Comparison of ENCODE assay signal across 14 cellular contexts in the genomic region with DNA sequence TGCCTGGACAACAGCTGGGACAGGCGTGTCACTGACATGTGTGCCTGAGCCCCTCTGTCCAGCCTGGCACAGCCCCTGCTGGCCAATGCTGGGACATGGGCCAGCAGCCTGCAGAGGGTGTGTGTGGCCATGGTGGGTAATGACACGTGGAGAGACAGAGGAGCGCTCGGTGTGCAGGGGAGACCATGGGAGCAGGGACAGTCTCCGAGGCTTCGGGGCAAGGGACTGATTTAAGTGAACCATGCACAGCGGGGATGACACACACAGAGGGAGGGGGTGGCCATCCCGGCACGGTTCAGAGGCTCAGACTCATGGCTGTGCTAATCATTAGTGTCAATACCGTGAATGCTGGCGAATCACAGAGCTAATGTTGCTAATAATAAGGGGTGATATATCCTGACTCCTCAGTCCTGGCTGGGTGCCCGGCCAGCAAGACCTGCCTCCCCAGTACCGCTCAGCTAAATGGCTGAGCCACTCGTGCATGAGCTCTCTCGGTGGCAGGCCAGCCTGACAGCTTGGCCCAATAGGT. TPM values are rescaled to one million over a fixed set of nuclear protein-coding genes. Genes with fewer than 3 reads are reported as not detected.
DNase-seq lines count a peak whose midpoint lies in the region; ATAC-seq, FAIRE-seq and TF ChIP-seq lines count a peak whose summit lies in the region.
"Had no signal": no experiment of that assay in that cellular context is flagged by ENCODE, and none has a peak within 500 bp of the region (broad histone marks: within the 10 kb centered on the region; RNA-seq: fewer than 3 reads in every experiment).

No MANE protein-coding gene starts in this region.

- H3K4me2 ChIP-seq in GM23338: no peak overlapping the region
- H3K4me2 ChIP-seq: BLaER1 had no signal

- H3K27ac ChIP-seq in A673 (ENCODE audit: low read depth, low read length, poor library complexity, severe bottlenecking) (no peak overlapping the region), GM23338 (ENCODE audit: low read depth) (no peak overlapping the region), RWPE2 (ENCODE audit: poor library complexity, severe bottlenecking) (no peak overlapping the region)
- H3K27ac ChIP-seq: BLaER1, spleen had no signal

- H3K79me2 ChIP-seq in GM23338 (replicated peaks; ENCODE audit: insufficient read depth): no peaks in the 10 kb centered on the region

- no peak for FAIRE-seq in D721Med (lab: Jason Lieb, UNC)
- FAIRE-seq: urothelium cell line had no signal

- H3K27me3 Mint-ChIP-seq in GM23338 (ENCODE audit: insufficient read depth, low read depth, poor library complexity) (peaks cover 8% of the 10 kb centered on the region), immature natural killer cell (ENCODE audit: low read depth in 3 of 3) (peaks cover 0 to 4% (median 2%) of the 10 kb centered on the region in 3 donors)
- H3K27me3 Mint-ChIP-seq: activated CD4-positive, alpha-beta T cell treated with anti-CD3 and anti-CD28 coated beads, Interleukin-2, amount 10 ng/mL, durations not matched to agents 24 days and 14 days had no signal

- no peak overlapping the region for H3K4me3 Mint-ChIP-seq in GM23338
- H3K4me3 Mint-ChIP-seq in immature natural killer cell: no peak overlapping the region
- H3K4me3 Mint-ChIP-seq: activated CD4-positive, alpha-beta T cell treated with anti-CD3 and anti-CD28 coated beads, Interleukin-2, amount 10 ng/mL, durations not matched to agents 24 days and 14 days; T-cell had no signal

- no peaks in the 10 kb centered on the region for H3F3A ChIP-seq in GM23338 (replicated peaks; ENCODE audit: low read depth)

- intact Hi-C loops in A673 (cut with micrococcal nuclease; ENCODE audit: unreplicated experiment): no loop called here

- BruUV-seq in A673 (replicated peaks; lab: Mats Ljungman, UMichigan): no TSS peak

- H2AFZ ChIP-seq in GM23338: no peak overlapping the region

- H4K20me1 ChIP-seq in GM23338 (replicated peaks; ENCODE audit: insufficient read depth): no peaks in the 10 kb centered on the region; the same call in 1 of the 2 replicates
- H4K20me1 ChIP-seq: BLaER1 had no signal

- H3K9me2 ChIP-seq in GM23338 (ENCODE audit: insufficient read depth): no peaks in the 10 kb centered on the region

- H3K4me1 Mint-ChIP-seq in GM23338 (peaks cover 23% of the 10 kb centered on the region), immature natural killer cell (no peaks in the 10 kb centered on the region)
- H3K4me1 Mint-ChIP-seq: activated CD4-positive, alpha-beta T cell treated with anti-CD3 and anti-CD28 coated beads, Interleukin-2, amount 10 ng/mL, durations not matched to agents 24 days and 14 days; T-cell had no signal

- CTCF ChIA-PET in A673 (lab: Charles Lee): no interaction called here

- ATAC-seq in GM23338 (peak; percentile 93), RWPE2 (ENCODE audit: low read depth) (peak; percentile 53), GM19023 (IDR thresholded peaks at IDR 0.05; ENCODE audit: unreplicated experiment) (no peak), GM21390 (IDR thresholded peaks at IDR 0.05; ENCODE audit: unreplicated experiment) (no peak)
- ATAC-seq: T-cell had no signal

- H3K36me3 ChIP-seq in A673 (ENCODE audit: insufficient read depth, low read length, poor library complexity, severe bottlenecking) (no peaks in the 10 kb centered on the region), GM23338 (ENCODE audit: insufficient read depth) (no peaks in the 10 kb centered on the region), RWPE2 (ENCODE audit: low read depth) (no peaks in the 10 kb centered on the region)
- H3K36me3 ChIP-seq: BLaER1, spleen had no signal

- H3K36me3 Mint-ChIP-seq in GM23338 (ENCODE audit: low read depth) (no peaks in the 10 kb centered on the region; the same call in 2 of the 3 replicates), immature natural killer cell (no peaks in the 10 kb centered on the region)
- H3K36me3 Mint-ChIP-seq: T-cell had no signal

- H3K9me3 ChIP-seq in A673 (ENCODE audit: low read depth, low read length, poor library complexity, severe bottlenecking) (no peaks in the 10 kb centered on the region), RWPE2 (ENCODE audit: severe bottlenecking) (no peaks in the 10 kb centered on the region)
- H3K9me3 ChIP-seq: BLaER1, spleen had no signal

- H3K9me3 Mint-ChIP-seq in GM23338 (no peaks in the 10 kb centered on the region), immature natural killer cell (no peaks in the 10 kb centered on the region)
- H3K9me3 Mint-ChIP-seq: activated CD4-positive, alpha-beta T cell treated with anti-CD3 and anti-CD28 coated beads, Interleukin-2, amount 10 ng/mL, durations not matched to agents 24 days and 14 days had no signal

- 0 out of 2 replicates have a peak, but pooled peaks have one; percentile 9 for TF ChIP-seq CTCF in A673 (conservative IDR thresholded peaks at IDR 0.05; ENCODE audit: low read depth, low read length)
- peak; percentile 23 to 47 for TF ChIP-seq CTCF in GM23338 (conservative IDR thresholded peaks at IDR 0.05; ENCODE audit: low read depth in 2 of 2)
- no peak for TF ChIP-seq CTCF in RWPE2 (IDR thresholded peaks at IDR 0.05; ENCODE audit: poor library complexity, severe bottlenecking)
- no peak for TF ChIP-seq CTCF in D721Med (IDR thresholded peaks at IDR 0.05; ENCODE audit: insufficient read depth, missing control alignments)

- POLR2A ChIA-PET in A673 (lab: Charles Lee; ENCODE audit: low non-redundant PET): no interaction called here

- H3K4me3 ChIP-seq in A673 (ENCODE audit: low read depth, low read length, poor library complexity, severe bottlenecking) (no peak overlapping the region), GM23338 (no peak overlapping the region), RWPE2 (ENCODE audit: severe bottlenecking) (no peak overlapping the region)
- H3K4me3 ChIP-seq: BLaER1, spleen had no signal

- H3K4me1 ChIP-seq in A673 (ENCODE audit: insufficient read depth, low read length, poor library complexity, severe bottlenecking) (no peaks in the 10 kb centered on the region), GM23338 (ENCODE audit: insufficient read depth) (peaks cover under 1% of the 10 kb centered on the region; the same call in 1 of the 2 replicates), RWPE2 (ENCODE audit: insufficient read depth, poor library complexity, severe bottlenecking) (no peaks in the 10 kb centered on the region)
- H3K4me1 ChIP-seq: BLaER1, spleen had no signal

- H3K27me3 ChIP-seq in A673 (replicated peaks; ENCODE audit: insufficient read depth, low read depth, low read length, poor library complexity) (no peaks in the 10 kb centered on the region), GM23338 (ENCODE audit: insufficient read depth) (no peaks in the 10 kb centered on the region), RWPE2 (ENCODE audit: insufficient read depth, poor library complexity, severe bottlenecking) (peaks cover 10% of the 10 kb centered on the region)
- H3K27me3 ChIP-seq: BLaER1 had no signal

- DNase-seq in A673 (ENCODE audit: low spot score) (no peak), GM23338 (ENCODE audit: low spot score) (peak; percentile 51), RWPE2 (ENCODE audit: low spot score) (no peak), iPS-NIHi7 (ENCODE audit: extremely low spot score) (peak; percentile 43), D721Med (ENCODE audit: insufficient read length, low spot score) (no peak), immature natural killer cell (no peak)
- DNase-seq: activated CD4-positive, alpha-beta T cell treated with anti-CD3 and anti-CD28 coated beads, Interleukin-2, amount 10 ng/mL, durations not matched to agents 24 days and 14 days; T-cell had no signal

- H3K27ac Mint-ChIP-seq in GM23338: no peak overlapping the region
- H3K27ac Mint-ChIP-seq in immature natural killer cell: no peak overlapping the region
- H3K27ac Mint-ChIP-seq: activated CD4-positive, alpha-beta T cell treated with anti-CD3 and anti-CD28 coated beads, Interleukin-2, amount 10 ng/mL, durations not matched to agents 24 days and 14 days; T-cell had no signal

TF ChIP-seq in GM23338, 12 proteins besides CTCF, POLR2A, EP300 and RAD21 (continues in another document):
- TF ChIP-seq EZH2phosphoT487 (IDR thresholded peaks at IDR 0.05; ENCODE audit: unreplicated experiment): no peak
- TF ChIP-seq NANOG (IDR thresholded peaks at IDR 0.05; ENCODE audit: borderline replicate concordance): no peak
- TF ChIP-seq, protein P1, sequence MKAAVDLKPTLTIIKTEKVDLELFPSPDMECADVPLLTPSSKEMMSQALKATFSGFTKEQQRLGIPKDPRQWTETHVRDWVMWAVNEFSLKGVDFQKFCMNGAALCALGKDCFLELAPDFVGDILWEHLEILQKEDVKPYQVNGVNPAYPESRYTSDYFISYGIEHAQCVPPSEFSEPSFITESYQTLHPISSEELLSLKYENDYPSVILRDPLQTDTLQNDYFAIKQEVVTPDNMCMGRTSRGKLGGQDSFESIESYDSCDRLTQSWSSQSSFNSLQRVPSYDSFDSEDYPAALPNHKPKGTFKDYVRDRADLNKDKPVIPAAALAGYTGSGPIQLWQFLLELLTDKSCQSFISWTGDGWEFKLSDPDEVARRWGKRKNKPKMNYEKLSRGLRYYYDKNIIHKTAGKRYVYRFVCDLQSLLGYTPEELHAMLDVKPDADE (IDR thresholded peaks at IDR 0.05): no peak
- TF ChIP-seq, protein P2, sequence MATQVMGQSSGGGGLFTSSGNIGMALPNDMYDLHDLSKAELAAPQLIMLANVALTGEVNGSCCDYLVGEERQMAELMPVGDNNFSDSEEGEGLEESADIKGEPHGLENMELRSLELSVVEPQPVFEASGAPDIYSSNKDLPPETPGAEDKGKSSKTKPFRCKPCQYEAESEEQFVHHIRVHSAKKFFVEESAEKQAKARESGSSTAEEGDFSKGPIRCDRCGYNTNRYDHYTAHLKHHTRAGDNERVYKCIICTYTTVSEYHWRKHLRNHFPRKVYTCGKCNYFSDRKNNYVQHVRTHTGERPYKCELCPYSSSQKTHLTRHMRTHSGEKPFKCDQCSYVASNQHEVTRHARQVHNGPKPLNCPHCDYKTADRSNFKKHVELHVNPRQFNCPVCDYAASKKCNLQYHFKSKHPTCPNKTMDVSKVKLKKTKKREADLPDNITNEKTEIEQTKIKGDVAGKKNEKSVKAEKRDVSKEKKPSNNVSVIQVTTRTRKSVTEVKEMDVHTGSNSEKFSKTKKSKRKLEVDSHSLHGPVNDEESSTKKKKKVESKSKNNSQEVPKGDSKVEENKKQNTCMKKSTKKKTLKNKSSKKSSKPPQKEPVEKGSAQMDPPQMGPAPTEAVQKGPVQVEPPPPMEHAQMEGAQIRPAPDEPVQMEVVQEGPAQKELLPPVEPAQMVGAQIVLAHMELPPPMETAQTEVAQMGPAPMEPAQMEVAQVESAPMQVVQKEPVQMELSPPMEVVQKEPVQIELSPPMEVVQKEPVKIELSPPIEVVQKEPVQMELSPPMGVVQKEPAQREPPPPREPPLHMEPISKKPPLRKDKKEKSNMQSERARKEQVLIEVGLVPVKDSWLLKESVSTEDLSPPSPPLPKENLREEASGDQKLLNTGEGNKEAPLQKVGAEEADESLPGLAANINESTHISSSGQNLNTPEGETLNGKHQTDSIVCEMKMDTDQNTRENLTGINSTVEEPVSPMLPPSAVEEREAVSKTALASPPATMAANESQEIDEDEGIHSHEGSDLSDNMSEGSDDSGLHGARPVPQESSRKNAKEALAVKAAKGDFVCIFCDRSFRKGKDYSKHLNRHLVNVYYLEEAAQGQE (IDR thresholded peaks at IDR 0.05; ENCODE audit: unreplicated experiment): no peak

RNA-seq across cellular contexts. Expression of a gene that starts 41.6 kb away (rescaled TPM):
- total RNA-seq in A673 (2021): 3.2 and 4.1 TPM in 2 replicates
- 15.6 and 17.9 TPM in 2 replicates for total RNA-seq in GM23338 (2014; rRNA removed; shearing (Covaris generic))
- polyA plus RNA-seq in GM23338 (2016; fragmentation: Nextera tagmentation; extraction: Ambion mirVana): 14.5 and 15.7 TPM in 2 replicates
- not detected for polyA plus RNA-seq in immature natural killer cell
- total RNA-seq: activated CD4-positive, alpha-beta T cell treated with anti-CD3 and anti-CD28 coated beads, Interleukin-2, amount 10 ng/mL, durations not matched to agents 24 days and 14 days; NCI-H460; T-cell had no signal

Comparison
In these comparisons a context has a peak if more than half of its experiments do, and no peak if none do; other contexts are left out.
1. DNase-seq: peak in GM23338 (single experiment) and iPS-NIHi7 (single experiment); none in A673 (single experiment), RWPE2 (single experiment), D721Med (single experiment) and immature natural killer cell (0 of 3).
2. CTCF ChIP-seq: peak in A673 (single experiment) and GM23338 (2 of 2); none in RWPE2 (single experiment) and D721Med (single experiment).
3. ATAC-seq: peak in GM23338 (single experiment) and RWPE2 (single experiment); none in GM19023 (single experiment) and GM21390 (single experiment).